8 cellular contexts compared by ENCODE assay signal in the genomic region with DNA sequence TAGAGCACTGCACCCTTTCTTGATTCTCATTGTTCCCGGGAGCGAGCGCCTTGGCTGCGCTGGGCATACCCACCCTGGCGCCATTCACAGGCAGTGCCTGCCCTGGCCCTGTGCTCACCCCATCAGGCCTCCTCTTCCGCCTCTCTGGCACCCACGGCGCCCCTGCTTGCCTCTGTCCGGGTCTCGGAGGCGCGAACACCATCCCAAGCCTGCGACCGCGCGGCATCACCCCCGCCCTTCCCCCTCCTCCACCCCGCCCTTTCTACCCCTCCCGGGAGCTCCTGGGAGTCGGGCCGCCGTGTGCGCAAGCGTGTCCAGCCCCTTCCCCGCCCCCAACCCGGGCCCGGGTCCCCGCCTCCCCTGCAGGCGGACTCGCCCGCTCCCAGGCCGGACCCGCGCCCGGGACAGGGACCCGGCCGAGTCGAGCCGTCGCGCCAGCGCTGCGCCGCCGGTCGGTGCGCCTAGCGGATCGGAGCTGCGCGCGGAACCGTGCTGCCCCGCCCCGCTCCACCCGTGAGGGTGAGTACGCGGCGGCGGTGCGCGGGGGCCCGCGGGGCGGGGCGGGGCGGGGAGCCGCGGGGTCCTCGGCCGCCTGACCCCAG. TPM values are rescaled to one million over a fixed set of nuclear protein-coding genes. Genes with fewer than 3 reads are reported as not detected.
DNase-seq lines count a peak whose midpoint lies in the region; ATAC-seq lines count a peak whose summit lies in the region.

A gene with protein sequence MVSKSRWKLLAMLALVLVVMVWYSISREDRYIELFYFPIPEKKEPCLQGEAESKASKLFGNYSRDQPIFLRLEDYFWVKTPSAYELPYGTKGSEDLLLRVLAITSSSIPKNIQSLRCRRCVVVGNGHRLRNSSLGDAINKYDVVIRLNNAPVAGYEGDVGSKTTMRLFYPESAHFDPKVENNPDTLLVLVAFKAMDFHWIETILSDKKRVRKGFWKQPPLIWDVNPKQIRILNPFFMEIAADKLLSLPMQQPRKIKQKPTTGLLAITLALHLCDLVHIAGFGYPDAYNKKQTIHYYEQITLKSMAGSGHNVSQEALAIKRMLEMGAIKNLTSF (plus strand): TSS at position 363 of the 602 bp plus-strand sequence. CDS start 50,470 bp downstream, outside the sequence.

- peak within 1 kb of the TSS; percentile 89 to 94 for H3K27ac Mint-ChIP-seq in effector memory CD8-positive, alpha-beta T cell

- peak within 1 kb of the TSS; percentile 98 for H3K56ac ChIP-seq in mesendoderm (ENCODE audit: low read length)

- H3K4me1 ChIP-seq in ACC112 (ENCODE audit: control insufficient read depth, insufficient read depth, low read length, unreplicated experiment) (peaks cover 67% of the 10 kb centered on the region), mesendoderm (ENCODE audit: control insufficient read depth, low read depth, low read length) (peaks cover 12% of the 10 kb centered on the region)

- peak within 1 kb of the TSS; percentile 80 for H2AFZ ChIP-seq in ACC112 (ENCODE audit: low read length, unreplicated experiment)

- H3K4me2 ChIP-seq in mesendoderm (ENCODE audit: low read length) = peak within 1 kb of the TSS; percentile 96

- H3K4me1 Mint-ChIP-seq in effector memory CD8-positive, alpha-beta T cell (ENCODE audit: low read depth in 2 of 2) = peaks cover 23 to 28% of the 10 kb centered on the region in 2 donors

- H3K4me3 Mint-ChIP-seq in effector memory CD8-positive, alpha-beta T cell = peak within 1 kb of the TSS; percentile 90 to 93

- peaks cover 7% of the 10 kb centered on the region for H3K36me3 Mint-ChIP-seq in effector memory CD8-positive, alpha-beta T cell (ENCODE audit: insufficient read depth)

- H3K36me3 ChIP-seq in ACC112 (ENCODE audit: insufficient read depth, low read length) (no peaks in the 10 kb centered on the region), mesendoderm (ENCODE audit: control insufficient read depth, insufficient read depth, low read length) (peaks cover 2% of the 10 kb centered on the region)

- peak within 1 kb of the TSS; percentile 63 for H3K27ac ChIP-seq in ACC112 (ENCODE audit: low read depth, low read length)
- H3K27ac ChIP-seq in mesendoderm (ENCODE audit: low read depth, low read length) = peak within 1 kb of the TSS; percentile 39

- H3K79me2 ChIP-seq in ACC112 (ENCODE audit: control insufficient read depth, insufficient read depth, low read length, unreplicated experiment) (peaks cover 83% of the 10 kb centered on the region), mesendoderm (ENCODE audit: control insufficient read depth, insufficient read depth, low read length) (peaks cover 9% of the 10 kb centered on the region)

- DNase-seq in NCI-H526 (lab: John Stamatoyannopoulos, UW) = peak; percentile 74 to 98
- peak; percentile 89 for DNase-seq in activated CD8-positive, alpha-beta memory T cell treated with anti-CD3 and anti-CD28 coated beads for 24 hours
- DNase-seq in effector memory CD8-positive, alpha-beta T cell = peak; percentile 43 to 47 (median 46)
- peak; percentile 91 for DNase-seq in mesendoderm
- peak; percentile 60 for DNase-seq in stimulated activated CD8-positive, alpha-beta memory T cell treated with anti-CD3 and anti-CD28 coated beads, Interleukin-12 subunit alpha, Interleukin-12 subunit beta, amount 100 ng/mL, for 4 hours (ENCODE audit: low read depth)

- H2BK120ac ChIP-seq in mesendoderm (ENCODE audit: low read depth, low read length) = peak within 1 kb of the TSS; percentile 75

- ATAC-seq in GM18520 (IDR thresholded peaks at IDR 0.05; ENCODE audit: unreplicated experiment) = peak; percentile 42
- peak; percentile 52 for ATAC-seq in HG03064 (IDR thresholded peaks at IDR 0.05; ENCODE audit: low read depth, unreplicated experiment)
- peak; percentile 76 for ATAC-seq in effector memory CD8-positive, alpha-beta T cell (replicated peaks)

- H3K79me1 ChIP-seq in mesendoderm (ENCODE audit: low read length) = peaks cover 17% of the 10 kb centered on the region

- H3K23ac ChIP-seq in mesendoderm (ENCODE audit: low read length) = peak within 1 kb of the TSS; percentile 99

- no peak within 1 kb of the TSS for H4K5ac ChIP-seq in mesendoderm (ENCODE audit: low read length)

- peak within 1 kb of the TSS; percentile 88 for H3K4me3 ChIP-seq in ACC112 (ENCODE audit: low read depth, low read length)
- peak within 1 kb of the TSS; percentile 93 for H3K4me3 ChIP-seq in mesendoderm (ENCODE audit: low read length)

- peak within 1 kb of the TSS; percentile 98 for H3K4ac ChIP-seq in mesendoderm (ENCODE audit: low read depth, low read length)

- H3K9ac ChIP-seq in mesendoderm (ENCODE audit: low read length) = peak within 1 kb of the TSS; percentile 99

- H4K8ac ChIP-seq in mesendoderm (ENCODE audit: low read depth, low read length) = peak within 1 kb of the TSS; percentile 57

- no CpG with 5 or more reads among the region's 71 CpGs for WGBS in mesendoderm (ENCODE audit: extremely low coverage, insufficient coverage, low lambda C conversion rate)

- H2BK5ac ChIP-seq in mesendoderm (ENCODE audit: low read length) = peak within 1 kb of the TSS; percentile 98

- no peaks in the 10 kb centered on the region for H3K9me3 Mint-ChIP-seq in effector memory CD8-positive, alpha-beta T cell

- peak within 1 kb of the TSS; percentile 63 for H2AK5ac ChIP-seq in mesendoderm (ENCODE audit: low read length)

- H2BK15ac ChIP-seq in mesendoderm (replicated peaks; ENCODE audit: low read depth) = no peak within 1 kb of the TSS

- peak within 1 kb of the TSS; percentile 79 for H3K18ac ChIP-seq in mesendoderm (ENCODE audit: low read length)

- no peaks in the 10 kb centered on the region for H3K27me3 Mint-ChIP-seq in effector memory CD8-positive, alpha-beta T cell

- no peaks in the 10 kb centered on the region for H3K27me3 ChIP-seq in ACC112 (ENCODE audit: insufficient read depth, low read length)
- no peaks in the 10 kb centered on the region for H3K27me3 ChIP-seq in mesendoderm (ENCODE audit: insufficient read depth, low read length, poor library complexity)

RNA-seq across cellular contexts. Expression of the gene that starts here (rescaled TPM):
- 8.4 TPM for polyA plus RNA-seq in mesendoderm (2013, experiment 1 of 2)
- 8.7 TPM for polyA plus RNA-seq in mesendoderm (2013, experiment 2 of 2)

Comparison
In these comparisons a context has a peak if more than half of its experiments do, and no peak if none do; other contexts are left out.
1. Peak in every context shown above with its lines: DNase-seq, ATAC-seq, H3K4me3 ChIP-seq and H3K27ac ChIP-seq.